8 cellular contexts compared by ENCODE assay signal in the genomic region with DNA sequence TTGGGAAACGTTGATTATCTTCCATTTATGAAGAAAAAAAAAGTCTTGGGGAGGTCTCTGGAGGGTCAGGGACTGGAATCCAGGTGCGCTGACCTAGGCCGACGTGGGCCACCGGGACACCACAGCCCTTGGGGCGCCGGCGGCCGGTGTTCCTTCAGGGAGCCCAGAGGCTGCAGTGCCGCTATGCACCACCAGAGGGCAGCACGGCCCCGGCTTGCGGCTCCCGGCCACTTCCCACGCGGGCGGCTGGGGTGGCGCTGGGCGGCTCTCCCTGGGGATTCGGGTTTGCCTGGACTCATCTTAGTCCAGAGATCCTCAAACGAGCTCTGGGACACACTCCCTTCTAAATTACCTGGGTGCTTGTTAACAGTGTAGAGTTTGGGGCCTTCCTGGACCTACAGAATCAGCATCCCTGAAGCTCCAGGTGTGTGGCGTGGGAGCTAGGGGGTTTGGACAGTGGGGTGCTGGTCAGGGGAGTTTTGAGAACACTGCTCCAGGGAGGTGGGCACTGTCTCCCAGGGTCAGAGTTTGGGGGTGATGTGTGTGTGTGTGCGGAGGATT. TPM values are rescaled to one million over a fixed set of nuclear protein-coding genes. Genes with fewer than 3 reads are reported as not detected.
DNase-seq lines count a peak whose midpoint lies in the region; ATAC-seq and TF ChIP-seq lines count a peak whose summit lies in the region.

No MANE protein-coding gene starts in this region.

- intact Hi-C loops in CD8-positive, alpha-beta T cell (cut with DNase I, micrococcal nuclease): loop anchor here (1.0 to 5.0 kb wide), 5 partner anchors 92 to 441 kb away; no protein-coding TSS in a partner anchor

- no peak for TF ChIP-seq POLR2A in tibial nerve (IDR thresholded peaks at IDR 0.05)

- POLR2A ChIA-PET in CD8-positive, alpha-beta T cell (lab: Charles Lee): no interaction called here

- no peaks in the 10 kb centered on the region for H3K27me3 ChIP-seq in CD8-positive, alpha-beta T cell (ENCODE audit: insufficient read depth, low read length)
- peaks cover 0 to 11% of the 10 kb centered on the region in 2 donors for H3K27me3 ChIP-seq in tibial nerve

- TF ChIP-seq CTCF in CD8-positive, alpha-beta T cell (IDR thresholded peaks at IDR 0.05): peak; percentile 99
- TF ChIP-seq CTCF in HFFc6 (IDR thresholded peaks at IDR 0.05) (peak; percentile 100), omental fat pad (IDR thresholded peaks at IDR 0.05) (peak in 2 of 3 donors; percentile 94 to 95), tibial nerve (IDR thresholded peaks at IDR 0.05) (peak; percentile 87 to 99 (median 90))

- no peak overlapping the region for H3K4me3 Mint-ChIP-seq in CD8-positive, alpha-beta T cell
- no peak overlapping the region for H3K4me3 Mint-ChIP-seq in HFFc6

- H3K4me1 Mint-ChIP-seq in CD8-positive, alpha-beta T cell (ENCODE audit: low read depth): peaks cover 30% of the 10 kb centered on the region
- peaks cover 63% of the 10 kb centered on the region for H3K4me1 Mint-ChIP-seq in HFFc6 (ENCODE audit: low read depth)

- H3K9me3 Mint-ChIP-seq in CD8-positive, alpha-beta T cell: no peaks in the 10 kb centered on the region
- H3K9me3 Mint-ChIP-seq in HFFc6: no peaks in the 10 kb centered on the region; the same call in 1 of the 2 replicates

- H3K4me3 ChIP-seq in CD8-positive, alpha-beta T cell (ENCODE audit: low read depth, low read length): no peak overlapping the region
- no peak overlapping the region for H3K4me3 ChIP-seq in tibial nerve

- DNase-seq in CD8-positive, alpha-beta T cell: peak; percentile 63 to 90 (median 84)
- DNase-seq in HFFc6 (peak; percentile 47), RPMI7951 (ENCODE audit: low read depth) (peak; percentile 78), foreskin melanocyte (peak; percentile 17), omental fat pad (ENCODE audit: low spot score) (peak; percentile 88), tibial nerve (ENCODE audit: low spot score in 2 of 2) (peak; percentile 30 to 73)
- DNase-seq in activated effector memory CD4-positive, alpha-beta T cell treated with Interleukin-2 at 50 U/mL for 16 hours: peak; percentile 65

- peaks cover 18% of the 10 kb centered on the region for H3K4me1 ChIP-seq in CD8-positive, alpha-beta T cell (ENCODE audit: insufficient read depth, low read length)
- peaks cover 0 to 7% (median 2%) of the 10 kb centered on the region in 4 donors for H3K4me1 ChIP-seq in tibial nerve

- H3K27me3 Mint-ChIP-seq in CD8-positive, alpha-beta T cell (ENCODE audit: low read depth): peaks cover 5% of the 10 kb centered on the region
- H3K27me3 Mint-ChIP-seq in HFFc6 (ENCODE audit: insufficient read depth): no peaks in the 10 kb centered on the region; the same call in none of the 2 replicates

- no peak overlapping the region for H3K27ac Mint-ChIP-seq in CD8-positive, alpha-beta T cell
- peak overlapping the region; percentile 79 for H3K27ac Mint-ChIP-seq in HFFc6

- H3K36me3 ChIP-seq in CD8-positive, alpha-beta T cell (ENCODE audit: insufficient read depth, low read length): no peaks in the 10 kb centered on the region
- no peaks in the 10 kb centered on the region for H3K36me3 ChIP-seq in tibial nerve

- no peak for TF ChIP-seq EP300 in tibial nerve (IDR thresholded peaks at IDR 0.05)

- WGBS in tibial nerve, 2 donors: 10 to 15% methylated on average over 13 to 21 of the region's 23 CpGs

- CTCF ChIA-PET in CD8-positive, alpha-beta T cell (lab: Charles Lee): interaction anchor here (0.6 to 4.7 kb wide), 28 partner anchors 8 to 445 kb away, joined by 3 to 45 read pairs (median 4); no protein-coding TSS in a partner anchor

- ATAC-seq in CD8-positive, alpha-beta T cell: peak; percentile 82
- ATAC-seq in omental fat pad (ENCODE audit: low FRiP score) (peak; percentile 67), HG02973 (IDR thresholded peaks at IDR 0.05; ENCODE audit: unreplicated experiment) (no peak)

- no peak overlapping the region for H3K27ac ChIP-seq in CD8-positive, alpha-beta T cell (ENCODE audit: low read depth, low read length)
- no peak overlapping the region for H3K27ac ChIP-seq in tibial nerve

- no peaks in the 10 kb centered on the region for H3K9me3 ChIP-seq in CD8-positive, alpha-beta T cell (ENCODE audit: low read length)
- H3K9me3 ChIP-seq in tibial nerve: no peaks in the 10 kb centered on the region

- H3K36me3 Mint-ChIP-seq in CD8-positive, alpha-beta T cell: no peaks in the 10 kb centered on the region
- H3K36me3 Mint-ChIP-seq in HFFc6 (ENCODE audit: low read depth): peaks cover 8% of the 10 kb centered on the region

RNA-seq across cellular contexts. Expression of gene GTSF1L, which starts 23.0 kb away (rescaled TPM):
- total RNA-seq in CD8-positive, alpha-beta T cell: not detected
- total RNA-seq in HFFc6 (2021; fragmentation: NEBNext Ultra II Directional; extraction: Animal tissue kit (Norgen Biotek cat#: 25700)): not detected
- total RNA-seq in RPMI7951 (2014; rRNA removed; shearing (Covaris generic)): not detected in 2 replicates
- not detected for total RNA-seq in omental fat pad
- not detected for total RNA-seq in tibial nerve

Comparison
In these comparisons a context has a peak if more than half of its experiments do, and no peak if none do; other contexts are left out.
1. DNase-seq: peak in every context shown above with its lines; median percentile 88 in omental fat pad; 84 in CD8-positive, alpha-beta T cell; 78 in RPMI7951; 65 in activated effector memory CD4-positive, alpha-beta T cell treated with Interleukin-2 at 50 U/mL for 16 hours; 52 in tibial nerve; 47 in HFFc6; 17 in foreskin melanocyte.